In genomic region chrX:154308108-154308946, GRCh38 we compare ENCODE assay signal across 8 cellular contexts. TPM values are rescaled to one million over a fixed set of nuclear protein-coding genes. Genes with fewer than 3 reads are reported as not detected.
A peak's percentile ranks its signal among the peaks of the same experiment; 100 is the strongest.
DNase-seq lines count a peak whose midpoint lies in the region; ATAC-seq, FAIRE-seq and TF ChIP-seq lines count a peak whose summit lies in the region.

No MANE protein-coding gene starts in this region.

- RAD21 ChIA-PET in GM12878 (lab: Charles Lee; ENCODE audit: unreplicated experiment) = interaction anchor here (0.6 to 1.3 kb wide), 3 partner anchors 10 to 198 kb away, joined by 3 to 4 read pairs (median 3); no protein-coding TSS in a partner anchor

- H3K9ac ChIP-seq in GM12878 (ENCODE audit: control insufficient read depth, insufficient read depth, low read length) = no peak overlapping the region

- H3K27ac ChIP-seq in GM12878 (ENCODE audit: control insufficient read depth, insufficient read depth) = no peak overlapping the region

- peaks cover under 1% of the 10 kb centered on the region; the same call in 1 of the 2 replicates for H3K4me1 ChIP-seq in GM12878 (ENCODE audit: control insufficient read depth, insufficient read depth, low read length)

- SMC1A ChIA-PET in GM12878 (lab: Charles Lee; ENCODE audit: uncharacterized antibody, unreplicated experiment) = interaction anchor here (0.9 kb wide), 1 partner anchor 173 kb away, joined by 4 read pairs; no protein-coding TSS in a partner anchor

- H3K4me3 ChIP-seq in GM12878 = no peak overlapping the region

- 34% methylated on average over 9 of the region's 9 CpGs for WGBS in GM12878 (ENCODE audit: insufficient coverage, insufficient replicate concordance, low lambda C conversion rate, missing lambda C conversion rate)

- H4K20me1 ChIP-seq in GM12878 (ENCODE audit: control insufficient read depth, insufficient read depth) = no peaks in the 10 kb centered on the region

- H3K27me3 ChIP-seq in GM12878 (replicated peaks in 1 of 2; ENCODE audit: control insufficient read depth in 2 of 2, insufficient read depth in 2 of 2, low read length in 1 of 2) = no peaks in the 10 kb centered on the region

- intact Hi-C loops in GM12878 (cut with micrococcal nuclease; ENCODE audit: unreplicated experiment) = no loop called here

- no peak overlapping the region for H2AFZ ChIP-seq in GM12878 (ENCODE audit: control insufficient read depth, low read depth, low read length)

- no peak for TF ChIP-seq POLR2A in GM12878 (IDR thresholded peaks at IDR 0.05; ENCODE audit: low read depth, low read length)

- peak; percentile 46 for DNase-seq in EH (ENCODE audit: low read depth)
- DNase-seq in HuH-7.5 (ENCODE audit: low spot score) = peak; percentile 37
- peak; percentile 64 for DNase-seq in UCSD-AML1 (lab: John Stamatoyannopoulos, UW; ENCODE audit: unreplicated experiment)
- no peak for DNase-seq in GM12878 (ENCODE audit: low read depth, low spot score)
- peak; percentile 36 for DNase-seq in iris pigment epithelial cell (ENCODE audit: low read depth)
- DNase-seq in stimulated activated CD4-positive, alpha-beta T cell treated with anti-CD3 and anti-CD28 coated beads, Interleukin-2, amount 100 ng/mL, for 48 hours = peak; percentile 82 to 83

- BruUV-seq in GM12878 (replicated peaks; lab: Mats Ljungman, UMichigan) = no TSS peak

- POLR2A ChIA-PET in GM12878 (lab: Charles Lee) = interaction anchor here (0.5 kb wide), 1 partner anchor 272 kb away, joined by 3 read pairs; no protein-coding TSS in a partner anchor

- peak; percentile 40 for TF ChIP-seq RAD21 in GM12878 (IDR thresholded peaks at IDR 0.05; ENCODE audit: insufficient read depth, low read depth, low read length)

- no peak overlapping the region for H3K4me2 ChIP-seq in GM12878 (ENCODE audit: control insufficient read depth, insufficient read depth)

- peak; percentile 91 for ATAC-seq in GM12878
- ATAC-seq in HG02938 (IDR thresholded peaks at IDR 0.05; ENCODE audit: unreplicated experiment) = no peak
- no peak for ATAC-seq in GM18502 (IDR thresholded peaks at IDR 0.05; ENCODE audit: poor library complexity, unreplicated experiment)

- FAIRE-seq in GM12878 (lab: Jason Lieb, UNC) = peak; percentile 18

- no peak for TF ChIP-seq EP300 in GM12878 (IDR thresholded peaks at IDR 0.05; ENCODE audit: borderline replicate concordance in 1 of 2, control insufficient read depth in 1 of 2, low read depth in 2 of 2, low read length in 2 of 2)

- in situ Hi-C loops in GM12878 (cut with MboI) = loop anchor here (25.0 kb wide), 1 partner anchor 171 kb away; the partner anchor contains the start of gene OPN1LW

- H3K36me3 ChIP-seq in GM12878 (ENCODE audit: control insufficient read depth in 2 of 2, insufficient read depth in 2 of 2, low read length in 1 of 2) = no peaks in the 10 kb centered on the region

- no peaks in the 10 kb centered on the region; the same call in 2 of the 3 replicates for H3K9me3 ChIP-seq in GM12878 (replicated peaks; ENCODE audit: control insufficient read depth, insufficient read depth, low read length)

- peak; percentile 60 to 80 (median 67) for TF ChIP-seq CTCF in GM12878 (IDR thresholded peaks at IDR 0.05 in 2 of 3, conservative IDR thresholded peaks at IDR 0.05 in 1 of 3; ENCODE audit: control insufficient read depth in 2 of 3, extremely low read depth in 1 of 3, insufficient read depth in 1 of 3, low read depth in 3 of 3, low read length in 3 of 3)

- no peaks in the 10 kb centered on the region for H3K79me2 ChIP-seq in GM12878 (ENCODE audit: control insufficient read depth, insufficient read depth, low read length)

- CTCF ChIA-PET in GM12878 (lab: Yijun Ruan, JAX) = interaction anchor here (0.7 to 4.0 kb wide), 6 partner anchors 8 to 217 kb away, joined by 3 to 17 read pairs (median 4); no protein-coding TSS in a partner anchor

TF ChIP-seq in GM12878, 131 proteins besides CTCF, POLR2A, EP300 and RAD21:
- TF ChIP-seq SMC3 (IDR thresholded peaks at IDR 0.05; ENCODE audit: borderline replicate concordance, low read length) (peak; percentile 62), YY1 (IDR thresholded peaks at IDR 0.05; ENCODE audit: low read depth, low read length) (0 out of 2 replicates have a peak, but pooled peaks have one; percentile 39), POU2F2 (IDR thresholded peaks at IDR 0.05; ENCODE audit: borderline replicate concordance, low read depth, low read length) (no peak)

RNA-seq across cellular contexts. Expression of gene TKTL1, which starts 12.7 kb away (rescaled TPM):
- not detected in 2 replicates for total RNA-seq in GM12878 (2013; cell fraction: nucleolus; rRNA removed)
- total RNA-seq in GM12878 (2014; rRNA removed) (not detected in 2 replicates), GM12878 (2014; rRNA removed; fragmentation: Illumina TruSeq; extraction: Trizol) (not detected in 2 replicates), GM12878 (2021) (not detected in 2 replicates)
- polyA plus RNA-seq in GM12878 (2011; ENCODE audit: low read depth) = not detected
- polyA plus RNA-seq in GM12878 (2011; rRNA removed) (0.07 TPM in 1 of 2 replicates, not detected in the other), GM12878 (2014; fragmentation: Illumina TruSeq; extraction: Trizol) (0.01 TPM in 1 of 2 replicates, not detected in the other), GM12878 (2014; fragmentation: Nextera tagmentation; extraction: Ambion mirVana) (not detected), GM12878 (2014; rRNA removed) (not detected in 2 replicates), GM12878 (2016; fragmentation: Nextera tagmentation; extraction: Ambion mirVana) (not detected)
- 0.03 and 0.05 TPM in 2 replicates for polyA plus RNA-seq in GM12878 (2011; cell fraction: cytosol; rRNA removed)
- polyA plus RNA-seq in GM12878 (2011; cell fraction: nucleus; rRNA removed) = 0.07 TPM in 1 of 2 replicates, not detected in the other
- polyA plus RNA-seq in GM12878 (2012) = 0.08 TPM in 1 of 2 replicates, not detected in the other
- 0.15 TPM in 1 of 2 replicates, not detected in the other for polyA minus RNA-seq in GM12878 (2011; rRNA and poly(A)+ RNA removed)
- polyA minus RNA-seq in GM12878 (2011; cell fraction: cytosol; rRNA and poly(A)+ RNA removed) = not detected in 2 replicates
- not detected in 2 replicates for polyA minus RNA-seq in GM12878 (2011; cell fraction: nucleus; rRNA and poly(A)+ RNA removed)

RNA-seq across cellular contexts. Expression of gene TEX28, which starts 13.4 kb away (rescaled TPM):
- total RNA-seq in GM12878 (2013; cell fraction: nucleolus; rRNA removed) = not detected in 2 replicates
- not detected in 2 replicates for total RNA-seq in GM12878 (2014; rRNA removed)
- total RNA-seq in GM12878 (2014; rRNA removed; fragmentation: Illumina TruSeq; extraction: Trizol) = not detected in 2 replicates
- total RNA-seq in GM12878 (2021) = not detected in 2 replicates
- polyA plus RNA-seq in GM12878 (2011; ENCODE audit: low read depth) = not detected
- not detected in 2 replicates for polyA plus RNA-seq in GM12878 (2011; rRNA removed)
- polyA plus RNA-seq in GM12878 (2011; cell fraction: cytosol; rRNA removed) = not detected in 2 replicates
- not detected in 2 replicates for polyA plus RNA-seq in GM12878 (2011; cell fraction: nucleus; rRNA removed)
- polyA plus RNA-seq in GM12878 (2012) = not detected in 2 replicates
- not detected in 2 replicates for polyA plus RNA-seq in GM12878 (2014; fragmentation: Illumina TruSeq; extraction: Trizol)
- polyA plus RNA-seq in GM12878 (2014; fragmentation: Nextera tagmentation; extraction: Ambion mirVana) = not detected
- polyA plus RNA-seq in GM12878 (2014; rRNA removed) = not detected in 2 replicates
- polyA plus RNA-seq in GM12878 (2016; fragmentation: Nextera tagmentation; extraction: Ambion mirVana) = not detected
- not detected in 2 replicates for polyA minus RNA-seq in GM12878 (2011; rRNA and poly(A)+ RNA removed)
- not detected in 2 replicates for polyA minus RNA-seq in GM12878 (2011; cell fraction: cytosol; rRNA and poly(A)+ RNA removed)
- polyA minus RNA-seq in GM12878 (2011; cell fraction: nucleus; rRNA and poly(A)+ RNA removed) = not detected in 2 replicates

RNA-seq across cellular contexts. Expression of gene OPN1MW3, which starts 50.9 kb away (rescaled TPM):
- not detected in 2 replicates for total RNA-seq in GM12878 (2013; cell fraction: nucleolus; rRNA removed)
- not detected in 2 replicates for total RNA-seq in GM12878 (2014; rRNA removed)
- not detected in 2 replicates for total RNA-seq in GM12878 (2014; rRNA removed; fragmentation: Illumina TruSeq; extraction: Trizol)
- total RNA-seq in GM12878 (2021) = not detected in 2 replicates
- polyA plus RNA-seq in GM12878 (2011; ENCODE audit: low read depth) = not detected
- polyA plus RNA-seq in GM12878 (2011; rRNA removed) = not detected in 2 replicates
- not detected in 2 replicates for polyA plus RNA-seq in GM12878 (2011; cell fraction: cytosol; rRNA removed)
- polyA plus RNA-seq in GM12878 (2011; cell fraction: nucleus; rRNA removed) = not detected in 2 replicates
- polyA plus RNA-seq in GM12878 (2012) = not detected in 2 replicates
- not detected in 2 replicates for polyA plus RNA-seq in GM12878 (2014; fragmentation: Illumina TruSeq; extraction: Trizol)
- polyA plus RNA-seq in GM12878 (2014; fragmentation: Nextera tagmentation; extraction: Ambion mirVana) = not detected
- not detected in 2 replicates for polyA plus RNA-seq in GM12878 (2014; rRNA removed)
- polyA plus RNA-seq in GM12878 (2016; fragmentation: Nextera tagmentation; extraction: Ambion mirVana) = not detected
- not detected in 2 replicates for polyA minus RNA-seq in GM12878 (2011; rRNA and poly(A)+ RNA removed)
- not detected in 2 replicates for polyA minus RNA-seq in GM12878 (2011; cell fraction: cytosol; rRNA and poly(A)+ RNA removed)
- polyA minus RNA-seq in GM12878 (2011; cell fraction: nucleus; rRNA and poly(A)+ RNA removed) = not detected in 2 replicates
